In the genomic region with DNA sequence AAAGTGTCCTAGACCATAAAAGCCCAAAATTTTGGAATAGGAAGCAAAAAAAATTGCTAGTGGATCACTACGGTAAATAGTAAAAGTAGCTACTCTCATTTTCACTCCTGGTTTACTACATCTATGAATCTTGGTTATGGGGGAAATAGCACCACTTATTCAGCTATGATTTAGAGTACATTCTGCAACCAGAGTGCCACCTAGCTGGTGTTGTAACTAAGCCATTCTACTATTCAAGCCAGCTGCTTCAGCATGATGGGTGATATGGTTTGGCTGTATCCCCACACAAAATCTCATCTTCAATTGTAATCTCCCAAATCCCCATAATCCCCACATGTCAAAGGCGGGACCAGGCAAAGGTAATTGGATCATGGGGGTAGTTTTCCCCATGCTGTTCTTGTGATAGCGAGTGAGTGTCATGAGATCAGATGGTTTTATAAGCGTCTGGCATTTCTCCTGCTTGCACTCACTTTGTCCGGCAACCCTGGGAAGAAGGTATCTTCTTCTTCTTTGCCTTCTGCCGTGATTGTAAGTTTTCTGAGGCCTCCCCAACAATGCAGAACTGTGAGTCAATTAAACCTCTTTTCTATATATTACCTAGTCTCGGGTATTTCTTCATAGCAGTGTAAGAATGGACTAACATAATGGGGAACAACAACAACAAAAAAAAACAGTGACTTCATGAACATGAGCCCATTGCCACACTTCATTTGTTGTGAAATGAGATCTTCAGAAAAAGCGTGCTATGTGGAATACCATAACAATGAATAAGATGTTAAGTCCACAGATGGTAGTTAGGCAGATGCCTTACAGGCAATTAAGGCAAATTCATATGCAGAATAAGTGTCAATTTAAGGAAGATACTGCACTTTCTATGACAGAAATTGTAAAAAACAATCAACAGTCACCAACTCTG, we compare ENCODE assay signal across 11 cellular contexts.
DNase-seq lines count a peak whose midpoint lies in the region; ATAC-seq and TF ChIP-seq lines count a peak whose summit lies in the region.
"Had no signal": no experiment of that assay in that cellular context is flagged by ENCODE, and none has a peak within 500 bp of the region (broad histone marks: within the 10 kb centered on the region; RNA-seq: fewer than 3 reads in every experiment).

No MANE protein-coding gene starts in this region.

- H2BK5ac ChIP-seq in trophoblast cell (ENCODE audit: low read depth, low read length, poor library complexity) = no peak overlapping the region

- no peaks in the 10 kb centered on the region for H3K27me3 ChIP-seq in trophoblast cell (ENCODE audit: insufficient read depth, low read length)
- H3K27me3 ChIP-seq: transverse colon had no signal

- H3K79me1 ChIP-seq in trophoblast cell (ENCODE audit: low read length) = no peaks in the 10 kb centered on the region

- H3K14ac ChIP-seq in trophoblast cell (ENCODE audit: low read length) = no peak overlapping the region

- DNase-seq in SIG-M5 treated with dmso at 0.1 percent for 504 hours (lab: John Stamatoyannopoulos, UW; ENCODE audit: unreplicated experiment) (peak; percentile 30), SIG-M5 (lab: John Stamatoyannopoulos, UW) (no peak), M059J (ENCODE audit: low read depth) (peak; percentile 15), cardiac fibroblast (ENCODE audit: low read depth in 2 of 2) (peak; percentile 9 to 55), trophoblast cell (peak; percentile 12 to 61)
- no peak for DNase-seq in activated CD4-positive, alpha-beta T cell treated with anti-CD3 and anti-CD28 coated beads for 1 hour
- no peak for DNase-seq in stimulated activated naive CD4-positive, alpha-beta T cell (lab: John Stamatoyannopoulos, UW)
- DNase-seq: natural killer cell, transverse colon had no signal

- no peaks in the 10 kb centered on the region for H3K36me3 ChIP-seq in trophoblast cell (ENCODE audit: control insufficient read depth in 1 of 2, insufficient read depth in 2 of 2, low read length in 2 of 2)
- H3K36me3 ChIP-seq: transverse colon had no signal

- no peak overlapping the region for H3K27ac ChIP-seq in trophoblast cell (ENCODE audit: low read depth, low read length)
- H3K27ac ChIP-seq: epithelial cell of prostate, transverse colon had no signal

- no peak overlapping the region for H3K23ac ChIP-seq in trophoblast cell (ENCODE audit: low read length)

- H2BK120ac ChIP-seq in trophoblast cell (ENCODE audit: insufficient read depth, low read length, poor library complexity) = no peak overlapping the region

- no peak overlapping the region for H3K4ac ChIP-seq in trophoblast cell (ENCODE audit: low read depth, low read length)

- no peak overlapping the region for H3K18ac ChIP-seq in trophoblast cell (ENCODE audit: low read length)

- H3K9ac ChIP-seq in trophoblast cell (ENCODE audit: low read length) = no peak overlapping the region

- no peak for TF ChIP-seq CTCF in cardiac fibroblast (IDR thresholded peaks at IDR 0.05; ENCODE audit: low read depth, low read length)

- WGBS in trophoblast cell (ENCODE audit: extremely low coverage, insufficient coverage, insufficient read length) = no CpG with 5 or more reads among the region's 8 CpGs

- no peak overlapping the region for H2BK12ac ChIP-seq in trophoblast cell (ENCODE audit: low read length)

- no peak overlapping the region for H4K91ac ChIP-seq in trophoblast cell (ENCODE audit: low read depth, low read length)

- no peak overlapping the region for H2AFZ ChIP-seq in trophoblast cell (ENCODE audit: insufficient read depth, low read length, poor library complexity)

- H3K4me3 ChIP-seq in cardiac fibroblast (replicated peaks in 1 of 2; ENCODE audit: low read depth in 2 of 2, low read length in 2 of 2) (no peak overlapping the region), trophoblast cell (ENCODE audit: low read depth, low read length) (no peak overlapping the region)
- H3K4me3 ChIP-seq: transverse colon had no signal

- no peak overlapping the region for H3K4me2 ChIP-seq in trophoblast cell (ENCODE audit: low read length)

- ATAC-seq in HG03108 (IDR thresholded peaks at IDR 0.05; ENCODE audit: unreplicated experiment) = no peak
- ATAC-seq: natural killer cell had no signal

- no peak overlapping the region for H4K8ac ChIP-seq in trophoblast cell (ENCODE audit: low read depth, low read length)

- H3K79me2 ChIP-seq in trophoblast cell (ENCODE audit: control insufficient read depth, insufficient read depth, low read length, poor library complexity) = no peaks in the 10 kb centered on the region

- no peaks in the 10 kb centered on the region for H3K9me3 ChIP-seq in trophoblast cell (ENCODE audit: insufficient read depth, low read depth, low read length)
- H3K9me3 ChIP-seq: transverse colon had no signal

- no peak overlapping the region for H4K12ac ChIP-seq in trophoblast cell (ENCODE audit: low read depth, low read length)

- no peaks in the 10 kb centered on the region for H3K4me1 ChIP-seq in trophoblast cell (ENCODE audit: control insufficient read depth in 1 of 2, insufficient read depth in 2 of 2, low read length in 2 of 2)
- H3K4me1 ChIP-seq: transverse colon had no signal

- H2AK5ac ChIP-seq in trophoblast cell (ENCODE audit: low read length) = no peak overlapping the region

Comparison
In these comparisons a context has a peak if more than half of its experiments do, and no peak if none do; other contexts are left out.
1. DNase-seq: peak in SIG-M5 treated with dmso at 0.1 percent for 504 hours (single experiment), M059J (single experiment), cardiac fibroblast (2 of 2) and trophoblast cell (2 of 2); none in SIG-M5 (single experiment), activated CD4-positive, alpha-beta T cell treated with anti-CD3 and anti-CD28 coated beads for 1 hour (single experiment) and stimulated activated naive CD4-positive, alpha-beta T cell (0 of 6).